26 cellular contexts compared by ENCODE assay signal in the genomic region with DNA sequence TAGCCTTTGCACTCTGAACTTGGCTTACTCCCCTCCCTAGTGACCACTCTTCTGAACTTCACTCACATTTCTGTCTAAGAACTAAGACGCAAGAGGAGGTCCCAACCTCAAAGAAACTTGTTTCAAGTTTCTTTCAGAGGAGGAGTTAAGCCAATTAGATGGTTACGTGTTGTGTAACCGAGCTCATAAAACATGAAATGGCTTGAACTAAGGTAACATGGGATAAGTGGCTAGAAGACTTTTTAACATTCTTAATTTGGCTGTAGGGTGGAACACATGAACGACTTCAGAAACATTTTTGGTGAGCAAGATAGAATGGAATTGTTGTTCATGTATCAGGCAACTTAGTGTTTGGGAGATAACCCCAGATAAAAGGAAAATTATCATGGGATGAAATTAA.
"Had no signal": no experiment of that assay in that cellular context is flagged by ENCODE, and none has a peak within 500 bp of the region (broad histone marks: within the 10 kb centered on the region; RNA-seq: fewer than 3 reads in every experiment).

No MANE protein-coding gene starts in this region.

- H3K27ac ChIP-seq: coronary artery, esophagus squamous epithelium, gastroesophageal sphincter, heart left ventricle, hepatocyte, left lung, neural progenitor cell, parathyroid adenoma, right atrium auricular region, sigmoid colon, stomach, testis, tibial artery had no signal

- H3K9me3 ChIP-seq: esophagus squamous epithelium, gastroesophageal sphincter, heart left ventricle, left lung, mucosa of descending colon, right atrium auricular region, sigmoid colon, stomach, testis, tibial artery had no signal

- H3K4me1 ChIP-seq: esophagus squamous epithelium, gastroesophageal sphincter, left lung, neural progenitor cell, parathyroid adenoma, right atrium auricular region, sigmoid colon, stomach, testis, tibial artery had no signal

- ATAC-seq: gastroesophageal sphincter; heart left ventricle; left cardiac atrium; left lung; mucosa of descending colon; natural killer cell treated with Interleukin-12 subunit alpha and Interleukin-12 subunit beta and Interleukin-15 and Interleukin-18, amount 100 ng/mL, for 72 hours; stimulated activated effector memory CD8-positive, alpha-beta T cell treated with anti-CD3 and anti-CD28 coated beads, Interleukin-12 subunit alpha, Interleukin-12 subunit beta, amount 100 ng/mL, for 72 hours had no signal

- DNase-seq: dermis blood vessel endothelial cell; effector memory CD4-positive, alpha-beta T cell; erythroblast; esophagus squamous epithelium; foreskin fibroblast; heart left ventricle; left cardiac atrium; left lung; mesenchymal stem cell; mucosa of descending colon; naive B cell; sigmoid colon; stimulated activated CD4-positive, alpha-beta T cell treated with anti-CD3 and anti-CD28 coated beads, Interleukin-2, amount 100 ng/mL, for 24 hours; stimulated activated CD4-positive, alpha-beta T cell treated with anti-CD3 and anti-CD28 coated beads, Interleukin-4, amount 100 ng/mL, for 24 hours; stimulated activated naive CD4-positive, alpha-beta T cell treated with Interleukin-2 at 50 U/mL for 16 hours; stomach; testis; tibial artery had no signal

- H3K27me3 ChIP-seq: esophagus squamous epithelium, gastroesophageal sphincter, heart left ventricle, hepatocyte, left lung, neural progenitor cell, right atrium auricular region, sigmoid colon, stomach, testis had no signal

- H3K36me3 ChIP-seq: esophagus squamous epithelium, gastroesophageal sphincter, heart left ventricle, left lung, neural progenitor cell, right atrium auricular region, sigmoid colon, stomach, tibial artery had no signal

- H3K4me3 ChIP-seq: coronary artery, esophagus squamous epithelium, gastroesophageal sphincter, heart left ventricle, hepatocyte, left lung, mucosa of descending colon, neural progenitor cell, right atrium auricular region, sigmoid colon, stomach, testis, tibial artery had no signal
